Comparison of ENCODE assay signal across 8 cellular contexts in genomic region chr9:97386733-97387503, GRCh38. TPM values are rescaled to one million over a fixed set of nuclear protein-coding genes. Genes with fewer than 3 reads are reported as not detected.
DNase-seq lines count a peak whose midpoint lies in the region; ATAC-seq and TF ChIP-seq lines count a peak whose summit lies in the region.

No MANE protein-coding gene starts in this region.

- H3K4me1 ChIP-seq in spleen: peaks cover 0 to 23% (median 14%) of the 10 kb centered on the region in 6 donors

- 4 to 12% (median 7%) methylated on average over 23 to 30 of the region's 30 CpGs for WGBS in spleen, 5 donors

- H3K27me3 ChIP-seq in spleen (replicated peaks in 1 of 7): peaks cover 0 to 33% (median 11%) of the 10 kb centered on the region in 7 donors

- no peak for TF ChIP-seq POLR2A in spleen (IDR thresholded peaks at IDR 0.05)

- ATAC-seq in GM21515 (IDR thresholded peaks at IDR 0.05; ENCODE audit: unreplicated experiment): no peak

- intact Hi-C loops in spleen (cut with DNase I; ENCODE audit: low total_unique reads): no loop called here

- H3K36me3 ChIP-seq in spleen: no peaks in the 10 kb centered on the region

- H3K9me3 ChIP-seq in iPS-18c (ENCODE audit: control insufficient read depth, insufficient read depth, low read length) (no peaks in the 10 kb centered on the region), spleen (no peaks in the 10 kb centered on the region)

- H3K27ac ChIP-seq in spleen: no peak overlapping the region

- peak overlapping the region; percentile 31 for H3K4me3 ChIP-seq in iPS-18c (ENCODE audit: insufficient read depth, low read depth, low read length)
- H3K4me3 ChIP-seq in spleen: peak overlapping the region in 1 of 8 donors; percentile 33

- DNase-seq in activated gamma-delta T cell treated with Interleukin-2 at 50 U/mL for 16 hours: peak; percentile 70
- DNase-seq in activated gamma-delta T cell (lab: John Stamatoyannopoulos, UW): no peak
- DNase-seq in NCI-H1105 treated with DMSO at 0.1 percent for 48 hours (lab: John Stamatoyannopoulos, UW): peak; percentile 39
- DNase-seq in UCSD-AML1 (lab: John Stamatoyannopoulos, UW; ENCODE audit: unreplicated experiment): peak; percentile 74
- peak; percentile 31 for DNase-seq in brain pericyte (ENCODE audit: low read depth, low spot score)
- DNase-seq in spleen: peak; percentile 86

- TF ChIP-seq CTCF in spleen (IDR thresholded peaks at IDR 0.05 in 8 of 11, conservative IDR thresholded peaks at IDR 0.05 in 3 of 11): peak; percentile 82 to 95 (median 92)

RNA-seq across cellular contexts. Expression of gene TDRD7, which starts 25.0 kb away (rescaled TPM):
- 10 to 100 TPM; 12.0 to 18.7 (median 15.6) TPM for total RNA-seq in spleen
- polyA plus RNA-seq in spleen: 1 to 10 TPM; 6.4 to 9.5 (median 7.4) TPM
